27 cellular contexts compared by ENCODE assay signal in the genomic region with DNA sequence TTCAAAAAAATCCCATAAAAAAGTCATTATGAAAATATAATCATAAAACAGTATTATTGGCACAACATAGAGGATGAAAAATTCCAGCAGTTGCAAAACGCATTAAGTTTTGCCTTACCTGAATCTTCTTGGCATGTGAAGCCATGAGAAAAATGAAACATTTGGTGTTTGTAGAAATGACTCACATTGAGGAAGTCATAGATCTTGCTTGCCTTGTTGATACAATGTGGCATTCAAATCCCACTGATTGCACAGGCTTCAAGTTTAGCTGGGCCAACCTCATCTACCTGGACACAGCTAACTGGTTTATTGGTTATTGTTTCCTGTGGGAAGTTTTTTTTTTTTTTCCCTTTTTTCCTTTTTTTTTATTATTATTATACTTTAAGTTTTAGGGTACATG.
"Had no signal": no experiment of that assay in that cellular context is flagged by ENCODE, and none has a peak within 500 bp of the region (broad histone marks: within the 10 kb centered on the region; RNA-seq: fewer than 3 reads in every experiment).

No MANE protein-coding gene starts in this region.

- H3K27ac ChIP-seq: coronary artery, esophagus squamous epithelium, left ventricle myocardium inferior, pancreas, prostate gland, sigmoid colon, vagina had no signal

- H3K36me3 ChIP-seq: esophagus squamous epithelium, left ventricle myocardium inferior, pancreas, prostate gland, sigmoid colon, vagina had no signal

- H3K36me3 Mint-ChIP-seq: activated CD8-positive, alpha-beta memory T cell treated with anti-CD3 and anti-CD28 coated beads, Interleukin-2, amount 10 ng/mL, durations not matched to agents 7 days and 5 days; activated naive CD4-positive, alpha-beta T cell treated with anti-CD3 and anti-CD28 coated beads, Interleukin-2, amount 50 U/mL, for 24 hours; stimulated activated effector memory CD8-positive, alpha-beta T cell treated with anti-CD3 and anti-CD28 coated beads, Interleukin-12 subunit alpha, Interleukin-12 subunit beta, amount 100 ng/mL, for 72 hours; type B pancreatic cell had no signal

- ATAC-seq: activated CD4-positive, alpha-beta T cell treated with anti-CD3 and anti-CD28 coated beads for 36 hours; activated CD8-positive, alpha-beta memory T cell treated with anti-CD3 and anti-CD28 coated beads, Interleukin-2, amount 10 ng/mL, durations not matched to agents 7 days and 5 days; activated CD8-positive, alpha-beta T cell treated with anti-CD3 and anti-CD28 coated beads, Interleukin-2, amount 10 ng/mL, durations not matched to agents 7 days and 5 days; activated naive CD8-positive, alpha-beta T cell treated with anti-CD3 and anti-CD28 coated beads, Interleukin-2, amount 50 U/mL, for 24 hours; effector memory CD8-positive, alpha-beta T cell; mucosa of descending colon; pancreas; stimulated activated effector memory CD8-positive, alpha-beta T cell treated with anti-CD3 and anti-CD28 coated beads, Interleukin-12 subunit alpha, Interleukin-12 subunit beta, amount 100 ng/mL, for 72 hours had no signal

- H3K9me3 ChIP-seq: pancreas, prostate gland, vagina had no signal

- H3K9me3 Mint-ChIP-seq: activated T-helper 2 cell treated with anti-CD3 and anti-CD28 coated beads, Interferon-gamma antibody, Interleukin-2, Interleukin-4, amounts not matched to agents 10 μg/mL and 5 μg/mL and 100 μg/mL, durations not matched to agents 14 hours and 24 hours and 36 hours; effector memory CD8-positive, alpha-beta T cell; stimulated activated naive CD8-positive, alpha-beta T cell treated with anti-CD3 and anti-CD28 coated beads, Interleukin-15, Interleukin-2, amounts not matched to agents 100 ng/mL and 50 ng/mL, for 24 hours; type B pancreatic cell had no signal

- H3K4me1 ChIP-seq: left ventricle myocardium inferior, pancreas, prostate gland, sigmoid colon, vagina had no signal

- H3K4me1 Mint-ChIP-seq: activated B cell treated with CpG ODN at 0.5 μM for 24 hours; activated CD4-positive, alpha-beta T cell treated with anti-CD3 and anti-CD28 coated beads for 36 hours; activated CD8-positive, alpha-beta memory T cell treated with anti-CD3 and anti-CD28 coated beads, Interleukin-2, amount 10 ng/mL, durations not matched to agents 7 days and 5 days; activated naive CD4-positive, alpha-beta T cell treated with anti-CD3 and anti-CD28 coated beads, Interleukin-2, amount 50 U/mL, for 24 hours; activated naive CD8-positive, alpha-beta T cell treated with anti-CD3 and anti-CD28 coated beads, Interleukin-2, amount 50 U/mL, for 24 hours; nephron progenitor cell; stimulated activated effector memory CD8-positive, alpha-beta T cell treated with anti-CD3 and anti-CD28 coated beads, Interleukin-12 subunit alpha, Interleukin-12 subunit beta, amount 100 ng/mL, for 72 hours had no signal

- H3K4me3 ChIP-seq: coronary artery, esophagus squamous epithelium, left ventricle myocardium inferior, lung, mucosa of descending colon, pancreas, prostate gland, sigmoid colon, vagina had no signal

- H3K27me3 Mint-ChIP-seq: activated B cell treated with CpG ODN at 0.5 μM for 24 hours; activated CD8-positive, alpha-beta memory T cell treated with anti-CD3 and anti-CD28 coated beads, Interleukin-2, amount 10 ng/mL, durations not matched to agents 7 days and 5 days; activated naive CD8-positive, alpha-beta T cell treated with anti-CD3 and anti-CD28 coated beads, Interleukin-2, amount 50 U/mL, for 24 hours; effector memory CD8-positive, alpha-beta T cell; stimulated activated naive CD8-positive, alpha-beta T cell treated with anti-CD3 and anti-CD28 coated beads, Interleukin-15, Interleukin-2, amounts not matched to agents 100 ng/mL and 50 ng/mL, for 24 hours; type B pancreatic cell had no signal

- DNase-seq: activated B cell treated with CpG ODN at 0.5 μM for 24 hours; activated CD4-positive, alpha-beta T cell treated with anti-CD3 and anti-CD28 coated beads for 36 hours; activated CD8-positive, alpha-beta memory T cell treated with anti-CD3 and anti-CD28 coated beads, Interleukin-2, amount 10 ng/mL, durations not matched to agents 7 days and 5 days; activated CD8-positive, alpha-beta T cell treated with anti-CD3 and anti-CD28 coated beads, Interleukin-2, amount 10 ng/mL, durations not matched to agents 7 days and 5 days; activated naive CD8-positive, alpha-beta T cell treated with anti-CD3 and anti-CD28 coated beads, Interleukin-2, amount 50 U/mL, for 24 hours; activated T-cell treated with anti-CD3 and anti-CD28 coated beads, Interleukin-2, amount 50 U/mL, for 48 hours; amygdala; effector memory CD8-positive, alpha-beta T cell; esophagus squamous epithelium; left ventricle myocardium inferior; mucosa of descending colon; nephron progenitor cell; pancreas; retina; sigmoid colon; small intestine; stimulated activated CD4-positive, alpha-beta T cell treated with anti-CD3 and anti-CD28 coated beads, Interleukin-4, amount 100 ng/mL, for 24 hours had no signal

- H3K4me3 Mint-ChIP-seq: activated B cell treated with CpG ODN at 0.5 μM for 24 hours; activated CD4-positive, alpha-beta T cell treated with anti-CD3 and anti-CD28 coated beads for 36 hours; activated CD8-positive, alpha-beta memory T cell treated with anti-CD3 and anti-CD28 coated beads, Interleukin-2, amount 10 ng/mL, durations not matched to agents 7 days and 5 days; activated CD8-positive, alpha-beta T cell treated with anti-CD3 and anti-CD28 coated beads, Interleukin-2, amount 10 ng/mL, durations not matched to agents 7 days and 5 days; activated naive CD4-positive, alpha-beta T cell treated with anti-CD3 and anti-CD28 coated beads, Interleukin-2, amount 50 U/mL, for 24 hours; activated naive CD8-positive, alpha-beta T cell treated with anti-CD3 and anti-CD28 coated beads, Interleukin-2, amount 50 U/mL, for 24 hours; effector memory CD8-positive, alpha-beta T cell; nephron progenitor cell; stimulated activated effector memory CD8-positive, alpha-beta T cell treated with anti-CD3 and anti-CD28 coated beads, Interleukin-12 subunit alpha, Interleukin-12 subunit beta, amount 100 ng/mL, for 72 hours; stimulated activated naive CD8-positive, alpha-beta T cell treated with anti-CD3 and anti-CD28 coated beads, Interleukin-15, Interleukin-2, amounts not matched to agents 100 ng/mL and 50 ng/mL, for 24 hours; T-helper 2 cell treated with Interferon-gamma antibody and Interleukin-4, amounts not matched to agents 5 μg/mL and 100 μg/mL, for 36 hours; type B pancreatic cell had no signal

- H3K27me3 ChIP-seq: esophagus squamous epithelium, pancreas, sigmoid colon, vagina had no signal

- H3K27ac Mint-ChIP-seq: activated B cell treated with CpG ODN at 0.5 μM for 24 hours; activated CD4-positive, alpha-beta T cell treated with anti-CD3 and anti-CD28 coated beads for 36 hours; activated CD8-positive, alpha-beta memory T cell treated with anti-CD3 and anti-CD28 coated beads, Interleukin-2, amount 10 ng/mL, durations not matched to agents 7 days and 5 days; activated CD8-positive, alpha-beta T cell treated with anti-CD3 and anti-CD28 coated beads, Interleukin-2, amount 10 ng/mL, durations not matched to agents 7 days and 5 days; activated naive CD4-positive, alpha-beta T cell treated with anti-CD3 and anti-CD28 coated beads, Interleukin-2, amount 50 U/mL, for 24 hours; activated naive CD8-positive, alpha-beta T cell treated with anti-CD3 and anti-CD28 coated beads, Interleukin-2, amount 50 U/mL, for 24 hours; activated T-helper 2 cell treated with anti-CD3 and anti-CD28 coated beads, Interferon-gamma antibody, Interleukin-2, Interleukin-4, amounts not matched to agents 10 μg/mL and 5 μg/mL and 100 μg/mL, durations not matched to agents 14 hours and 24 hours and 36 hours; effector memory CD8-positive, alpha-beta T cell; nephron progenitor cell; stimulated activated effector memory CD8-positive, alpha-beta T cell treated with anti-CD3 and anti-CD28 coated beads, Interleukin-12 subunit alpha, Interleukin-12 subunit beta, amount 100 ng/mL, for 72 hours; stimulated activated naive CD8-positive, alpha-beta T cell treated with anti-CD3 and anti-CD28 coated beads, Interleukin-15, Interleukin-2, amounts not matched to agents 100 ng/mL and 50 ng/mL, for 24 hours; T-helper 2 cell treated with Interferon-gamma antibody and Interleukin-4, amounts not matched to agents 5 μg/mL and 100 μg/mL, for 36 hours; type B pancreatic cell had no signal
